17 cellular contexts compared by ENCODE assay signal in genomic region chr9:118395415-118395814, GRCh38.
DNase-seq lines count a peak whose midpoint lies in the region; ATAC-seq, FAIRE-seq and TF ChIP-seq lines count a peak whose summit lies in the region.
"Had no signal": no experiment of that assay in that cellular context is flagged by ENCODE, and none has a peak within 500 bp of the region (broad histone marks: within the 10 kb centered on the region; RNA-seq: fewer than 3 reads in every experiment).

No MANE protein-coding gene starts in this region.

- H3K9me2 ChIP-seq in PC-9 (ENCODE audit: insufficient read depth) = no peaks in the 10 kb centered on the region

- H3K4me1 ChIP-seq in PC-9 (replicated peaks; ENCODE audit: insufficient read depth) (no peaks in the 10 kb centered on the region), A673 (ENCODE audit: insufficient read depth, low read length, poor library complexity, severe bottlenecking) (no peaks in the 10 kb centered on the region)
- H3K4me1 ChIP-seq: BLaER1, body of pancreas, prostate gland had no signal

- no peaks in the 10 kb centered on the region for H3K36me3 Mint-ChIP-seq in T-helper 17 cell (ENCODE audit: low read depth)
- H3K36me3 Mint-ChIP-seq in activated CD4-positive, alpha-beta memory T cell treated with anti-CD3 and anti-CD28 coated beads, Interleukin-2, amount 10 ng/mL, durations not matched to agents 7 days and 5 days (ENCODE audit: low read depth) = no peaks in the 10 kb centered on the region

- no peak overlapping the region for H3K27ac Mint-ChIP-seq in T-helper 17 cell
- H3K27ac Mint-ChIP-seq in activated CD4-positive, alpha-beta memory T cell treated with anti-CD3 and anti-CD28 coated beads, Interleukin-2, amount 10 ng/mL, durations not matched to agents 7 days and 5 days = no peak overlapping the region

- peak; percentile 73 for ATAC-seq in GM19467 (IDR thresholded peaks at IDR 0.05; ENCODE audit: unreplicated experiment)
- peak; percentile 93 for ATAC-seq in HG03060 (IDR thresholded peaks at IDR 0.05; ENCODE audit: low read depth, unreplicated experiment)
- ATAC-seq in T-helper 17 cell = no peak
- ATAC-seq: body of pancreas, K562 had no signal

- H3K4me3 ChIP-seq in PC-9 (no peak overlapping the region), A673 (ENCODE audit: low read depth, low read length, poor library complexity, severe bottlenecking) (no peak overlapping the region)
- H3K4me3 ChIP-seq: BLaER1, body of pancreas, K562, prostate gland had no signal

- peaks cover 4% of the 10 kb centered on the region for H3K9me3 Mint-ChIP-seq in activated CD4-positive, alpha-beta memory T cell treated with anti-CD3 and anti-CD28 coated beads, Interleukin-2, amount 10 ng/mL, durations not matched to agents 7 days and 5 days

- no TSS peak for BruUV-seq in PC-9 (replicated peaks; lab: Mats Ljungman, UMichigan)
- BruUV-seq in A673 (replicated peaks; lab: Mats Ljungman, UMichigan) = no TSS peak

- CTCF ChIA-PET in PC-9 (lab: Charles Lee) (no interaction called here), A673 (lab: Charles Lee) (no interaction called here)
- CTCF ChIA-PET in activated CD4-positive, alpha-beta memory T cell treated with anti-CD3 and anti-CD28 coated beads, Interleukin-2, amount 10 ng/mL, durations not matched to agents 7 days and 5 days (lab: Charles Lee) = no interaction called here

- H3F3A ChIP-seq in PC-9 (ENCODE audit: insufficient read depth, low read depth) = no peaks in the 10 kb centered on the region

- no peak overlapping the region for H3K4me2 ChIP-seq in PC-9
- H3K4me2 ChIP-seq: BLaER1 had no signal

- no peaks in the 10 kb centered on the region for H3K27me3 ChIP-seq in PC-9 (ENCODE audit: insufficient read depth, low read depth)
- no peaks in the 10 kb centered on the region for H3K27me3 ChIP-seq in A673 (replicated peaks; ENCODE audit: insufficient read depth, low read depth, low read length, poor library complexity)
- H3K27me3 ChIP-seq: BLaER1, body of pancreas had no signal

- no peaks in the 10 kb centered on the region for H3K79me2 ChIP-seq in PC-9 (ENCODE audit: low read depth)

- H3K4me3 Mint-ChIP-seq in T-helper 17 cell = no peak overlapping the region
- no peak overlapping the region for H3K4me3 Mint-ChIP-seq in activated CD4-positive, alpha-beta memory T cell treated with anti-CD3 and anti-CD28 coated beads, Interleukin-2, amount 10 ng/mL, durations not matched to agents 7 days and 5 days

- H4K20me1 ChIP-seq in PC-9 (ENCODE audit: insufficient read depth) = no peaks in the 10 kb centered on the region
- H4K20me1 ChIP-seq: BLaER1 had no signal

- no peaks in the 10 kb centered on the region for H3K36me3 ChIP-seq in PC-9 (ENCODE audit: low read depth)
- H3K36me3 ChIP-seq in A673 (ENCODE audit: insufficient read depth, low read length, poor library complexity, severe bottlenecking) = no peaks in the 10 kb centered on the region
- H3K36me3 ChIP-seq: BLaER1, prostate gland had no signal

- H3K9me3 ChIP-seq in PC-9 (ENCODE audit: insufficient read depth, low read depth) = no peaks in the 10 kb centered on the region
- H3K9me3 ChIP-seq in T-helper 17 cell (ENCODE audit: control insufficient read depth, low read length, poor library complexity, severe bottlenecking) = no peaks in the 10 kb centered on the region
- no peaks in the 10 kb centered on the region for H3K9me3 ChIP-seq in A673 (ENCODE audit: low read depth, low read length, poor library complexity, severe bottlenecking)
- H3K9me3 ChIP-seq: BLaER1, body of pancreas, prostate gland had no signal

- no peaks in the 10 kb centered on the region for H3K27me3 Mint-ChIP-seq in T-helper 17 cell
- no peaks in the 10 kb centered on the region for H3K27me3 Mint-ChIP-seq in activated CD4-positive, alpha-beta memory T cell treated with anti-CD3 and anti-CD28 coated beads, Interleukin-2, amount 10 ng/mL, durations not matched to agents 7 days and 5 days

- no peak for TF ChIP-seq CTCF in PC-9 (conservative IDR thresholded peaks at IDR 0.05)
- no peak for TF ChIP-seq CTCF in A673 (conservative IDR thresholded peaks at IDR 0.05; ENCODE audit: low read depth, low read length)

- peak; percentile 61 for FAIRE-seq in GM18507 (lab: Jason Lieb, UNC)
- FAIRE-seq: islet of Langerhans, K562 had no signal

- POLR2A ChIA-PET in PC-9 (lab: Charles Lee; ENCODE audit: unreplicated experiment) (no interaction called here), A673 (lab: Charles Lee; ENCODE audit: low non-redundant PET) (no interaction called here)
- POLR2A ChIA-PET in activated CD4-positive, alpha-beta memory T cell treated with anti-CD3 and anti-CD28 coated beads, Interleukin-2, amount 10 ng/mL, durations not matched to agents 7 days and 5 days (lab: Charles Lee) = no interaction called here

- DNase-seq in GM18507 (ENCODE audit: extremely low spot score, insufficient read length, low read depth) (no peak), PC-9 (no peak), Ammon's horn (ENCODE audit: low spot score) (no peak), T-helper 17 cell (no peak), A673 (ENCODE audit: low spot score) (no peak)
- DNase-seq in activated CD4-positive, alpha-beta memory T cell treated with anti-CD3 and anti-CD28 coated beads, Interleukin-2, amount 10 ng/mL, durations not matched to agents 7 days and 5 days = no peak
- DNase-seq: activated CD4-positive, alpha-beta T cell treated with anti-CD3 and anti-CD28 coated beads for 1 hour; body of pancreas; effector CD8-positive, alpha-beta T cell; GDM1; NCI-H2029 treated with DMSO at 0.1 percent for 48 hours had no signal

- peak overlapping the region; percentile 39; the same call in 1 of the 2 replicates for H2AFZ ChIP-seq in PC-9

- H3K4me1 Mint-ChIP-seq in T-helper 17 cell = no peaks in the 10 kb centered on the region
- H3K4me1 Mint-ChIP-seq in activated CD4-positive, alpha-beta memory T cell treated with anti-CD3 and anti-CD28 coated beads, Interleukin-2, amount 10 ng/mL, durations not matched to agents 7 days and 5 days = no peaks in the 10 kb centered on the region

- H3K27ac ChIP-seq in PC-9 = no peak overlapping the region
- no peak overlapping the region for H3K27ac ChIP-seq in A673 (ENCODE audit: low read depth, low read length, poor library complexity, severe bottlenecking)
- H3K27ac ChIP-seq: BLaER1, body of pancreas, prostate gland had no signal

- intact Hi-C loops in PC-9 (cut with micrococcal nuclease; ENCODE audit: unreplicated experiment) = no loop called here
- intact Hi-C loops in A673 (cut with micrococcal nuclease; ENCODE audit: unreplicated experiment) = no loop called here
